19 cellular contexts compared by ENCODE assay signal in the genomic region with DNA sequence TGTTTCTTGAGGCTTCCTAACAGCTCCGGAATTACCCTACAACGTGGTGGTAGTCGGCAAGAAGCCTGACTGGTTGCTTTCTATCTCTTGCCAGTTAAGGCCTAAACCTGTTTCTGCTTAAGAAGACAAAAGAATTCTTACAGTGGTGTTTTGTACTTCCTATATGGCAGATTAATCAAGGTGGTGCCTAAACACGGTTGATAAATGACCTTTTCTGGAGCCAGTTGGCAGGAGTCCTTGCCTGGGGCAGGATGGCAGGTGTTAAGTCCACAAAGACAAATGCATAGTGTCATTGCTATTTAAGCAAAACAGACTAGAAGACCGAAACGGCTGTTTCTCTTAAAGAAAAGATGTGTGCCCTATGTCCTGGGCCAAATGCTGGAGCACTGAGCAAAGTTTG. TPM values are rescaled to one million over a fixed set of nuclear protein-coding genes. Genes with fewer than 3 reads are reported as not detected.
DNase-seq lines count a peak whose midpoint lies in the region; TF ChIP-seq lines count a peak whose summit lies in the region.
"Had no signal": no experiment of that assay in that cellular context is flagged by ENCODE, and none has a peak within 500 bp of the region (broad histone marks: within the 10 kb centered on the region; RNA-seq: fewer than 3 reads in every experiment).

No MANE protein-coding gene starts in this region.

- H3K36me3 ChIP-seq in KMS-11 (ENCODE audit: insufficient read depth) (no peaks in the 10 kb centered on the region), SJCRH30 (no peaks in the 10 kb centered on the region)
- H3K36me3 ChIP-seq: SJSA1, tibial nerve, WERI-Rb-1 had no signal

- no peaks in the 10 kb centered on the region for H3K79me2 ChIP-seq in KMS-11 (ENCODE audit: insufficient read depth, low read depth)

- H2AFZ ChIP-seq in KMS-11 (ENCODE audit: low read depth): no peak overlapping the region

- H3K9me3 ChIP-seq in SJCRH30 (replicated peaks): no peaks in the 10 kb centered on the region
- H3K9me3 ChIP-seq: SJSA1, tibial nerve had no signal

- H3K27me3 ChIP-seq in KMS-11 (ENCODE audit: insufficient read depth, low read depth): no peaks in the 10 kb centered on the region
- H3K27me3 ChIP-seq in SJCRH30: no peaks in the 10 kb centered on the region
- H3K27me3 ChIP-seq: SJSA1, tibial nerve had no signal

- H3K9ac ChIP-seq in KMS-11: no peak overlapping the region; the same call in 1 of the 2 replicates

- peak; percentile 74 for DNase-seq in NCI-H2029 treated with DMSO at 0.1 percent for 48 hours (lab: John Stamatoyannopoulos, UW)
- peak; percentile 63 to 83 for DNase-seq in SJCRH30
- peak; percentile 9 for DNase-seq in myocyte (ENCODE audit: low read depth)
- DNase-seq in GDM1 (lab: John Stamatoyannopoulos, UW): no peak
- DNase-seq in activated naive CD4-positive, alpha-beta T cell treated with anti-CD3 and anti-CD28 coated beads, Interleukin-2, amount 50 U/mL, for 16 hours: no peak
- DNase-seq in inferior parietal cortex (ENCODE audit: extremely low spot score): no peak
- no peak for DNase-seq in NCI-H2107 treated with DMSO at 0.1 percent for 48 hours (lab: John Stamatoyannopoulos, UW; ENCODE audit: unreplicated experiment)
- DNase-seq: aorta; GF-D8; islet precursor cell; naive thymus-derived CD4-positive, alpha-beta T cell; NCI-H1694 treated with DMSO at 0.1 percent for 48 hours; NCI-H524 treated with DMSO at 0.1 percent for 48 hours; PC-3; stimulated activated naive CD8-positive, alpha-beta T cell treated with anti-CD3 and anti-CD28 coated beads, Interleukin-15, Interleukin-2, amounts not matched to agents 100 U/mL and 50 U/mL, for 24 hours; WERI-Rb-1 had no signal

- H3K4me2 ChIP-seq in KMS-11: no peak overlapping the region; the same call in 1 of the 2 replicates

- H3K4me3 ChIP-seq in KMS-11 (IDR thresholded peaks at IDR 0.05; ENCODE audit: insufficient read depth, low read depth, low read length) (no peak overlapping the region), SJCRH30 (no peak overlapping the region)
- H3K4me3 ChIP-seq: SJSA1, tibial nerve had no signal

- H4K20me1 ChIP-seq in KMS-11 (ENCODE audit: insufficient read depth): no peaks in the 10 kb centered on the region

- peak overlapping the region; percentile 62 for H3K27ac ChIP-seq in KMS-11
- peak overlapping the region; percentile 32 for H3K27ac ChIP-seq in SJCRH30
- H3K27ac ChIP-seq: SJSA1, tibial nerve, WERI-Rb-1 had no signal

- TF ChIP-seq CTCF in KMS-11 (conservative IDR thresholded peaks at IDR 0.05; ENCODE audit: low read depth, low read length): no peak

- H3K4me1 ChIP-seq in KMS-11 (ENCODE audit: low read depth, poor library complexity, severe bottlenecking): peaks cover 13% of the 10 kb centered on the region
- peaks cover 20% of the 10 kb centered on the region for H3K4me1 ChIP-seq in SJCRH30
- H3K4me1 ChIP-seq: SJSA1, tibial nerve had no signal

RNA-seq across cellular contexts. Expression of gene GVQW3, which starts 9.9 kb away (rescaled TPM):
- 5.9 and 8.5 TPM in 2 replicates for total RNA-seq in SJCRH30 (2014; rRNA removed; shearing (Covaris generic))
- 2.3 and 2.4 TPM in 2 replicates for total RNA-seq in myocyte
- 1.2 TPM for polyA plus RNA-seq in myocyte (2012)

RNA-seq across cellular contexts. Expression of gene THAP12, which starts 10.1 kb away (rescaled TPM):
- total RNA-seq in SJCRH30 (2014; rRNA removed; shearing (Covaris generic)): 76.4 and 88.2 TPM in 2 replicates
- 25.9 and 30.4 TPM in 2 replicates for total RNA-seq in myocyte
- 10.4 TPM for polyA plus RNA-seq in myocyte (2012)

RNA-seq across cellular contexts. Expression of gene EMSY, which starts 53.8 kb away (rescaled TPM):
- total RNA-seq in SJCRH30 (2014; rRNA removed; shearing (Covaris generic)): 34.3 and 46.2 TPM in 2 replicates
- total RNA-seq in myocyte: 27.1 and 32.5 TPM in 2 replicates
- 7.5 TPM for polyA plus RNA-seq in myocyte (2012)

Comparison
In these comparisons a context has a peak if more than half of its experiments do, and no peak if none do; other contexts are left out.
1. DNase-seq: peak in NCI-H2029 treated with DMSO at 0.1 percent for 48 hours (single experiment), SJCRH30 (2 of 2) and myocyte (single experiment); none in GDM1 (single experiment), activated naive CD4-positive, alpha-beta T cell treated with anti-CD3 and anti-CD28 coated beads, Interleukin-2, amount 50 U/mL, for 16 hours (single experiment), inferior parietal cortex (single experiment) and NCI-H2107 treated with DMSO at 0.1 percent for 48 hours (single experiment).